ENCODE assay signal across 8 cellular contexts in the genomic region with DNA sequence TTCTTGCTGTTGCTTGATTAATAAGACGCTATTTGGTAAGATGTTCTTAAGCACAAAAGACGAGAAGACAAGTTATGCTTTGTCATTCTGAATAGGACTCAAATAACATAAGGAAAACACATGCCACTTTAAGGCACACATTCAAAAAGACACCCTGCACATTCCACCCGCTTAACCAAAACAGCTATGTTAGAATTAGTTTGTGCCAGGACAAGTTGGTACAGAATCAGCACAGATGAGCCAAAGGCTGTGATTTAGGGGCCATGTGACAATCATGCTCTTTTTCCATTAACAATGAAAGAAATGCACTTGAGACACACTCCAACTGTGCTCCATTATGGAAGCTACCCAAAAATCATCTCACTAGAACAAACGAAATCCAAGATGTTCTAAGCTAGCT. TPM values are rescaled to one million over a fixed set of nuclear protein-coding genes. Genes with fewer than 3 reads are reported as not detected.
DNase-seq lines count a peak whose midpoint lies in the region; ATAC-seq and TF ChIP-seq lines count a peak whose summit lies in the region.

No MANE protein-coding gene starts in this region.

- H3K27ac ChIP-seq in OCI-LY1 (ENCODE audit: low read depth, low read length, poor library complexity, severe bottlenecking): peak overlapping the region; percentile 49

- H4K20me1 ChIP-seq in OCI-LY1 (ENCODE audit: insufficient read depth, low read length): peaks cover 6% of the 10 kb centered on the region; the same call in 1 of the 2 replicates

- H3K79me2 ChIP-seq in OCI-LY1 (ENCODE audit: insufficient read depth, low read length): peaks cover 79% of the 10 kb centered on the region

- DNase-seq in epithelial cell of proximal tubule (ENCODE audit: low read depth) (no peak), retinal pigment epithelial cell (ENCODE audit: low read depth) (no peak), mucosa of gallbladder (ENCODE audit: low spot score) (no peak)
- DNase-seq in activated CD8-positive, alpha-beta memory T cell treated with anti-CD3 and anti-CD28 coated beads, Interleukin-2, amount 50 U/mL, for 4 hours: no peak

- H3K27me3 ChIP-seq in OCI-LY1 (ENCODE audit: insufficient read depth, low read length): no peaks in the 10 kb centered on the region

- peaks cover 84% of the 10 kb centered on the region for H3K4me1 ChIP-seq in OCI-LY1 (ENCODE audit: insufficient read depth, low read length, severe bottlenecking)

- H3K4me3 ChIP-seq in GM08714 (ENCODE audit: low read length) (peak overlapping the region; percentile 8; the same call in 1 of the 2 replicates), OCI-LY1 (ENCODE audit: low read depth, low read length, poor library complexity, severe bottlenecking) (peak overlapping the region; percentile 96), epithelial cell of proximal tubule (ENCODE audit: low read depth, low read length) (peak overlapping the region; percentile 9), retinal pigment epithelial cell (ENCODE audit: low read length) (peak overlapping the region; percentile 24)

- peaks cover 44% of the 10 kb centered on the region for H3K36me3 ChIP-seq in OCI-LY1 (ENCODE audit: insufficient read depth, low read length)

- ATAC-seq in GM18867 (IDR thresholded peaks at IDR 0.05; ENCODE audit: unreplicated experiment) (no peak), HG03469 (IDR thresholded peaks at IDR 0.05; ENCODE audit: unreplicated experiment) (no peak)

- no peak overlapping the region for H2AFZ ChIP-seq in OCI-LY1 (ENCODE audit: low read length)

- TF ChIP-seq CTCF in OCI-LY1 (IDR thresholded peaks at IDR 0.05; ENCODE audit: low read length): no peak
- no peak for TF ChIP-seq CTCF in epithelial cell of proximal tubule (conservative IDR thresholded peaks at IDR 0.05; ENCODE audit: low read depth, low read length)
- no peak for TF ChIP-seq CTCF in retinal pigment epithelial cell (conservative IDR thresholded peaks at IDR 0.05; ENCODE audit: low read depth, low read length)

- H3F3A ChIP-seq in OCI-LY1 (ENCODE audit: insufficient read depth, low read length): no peaks in the 10 kb centered on the region

- peak overlapping the region; percentile 38; the same call in 1 of the 2 replicates for H3K9ac ChIP-seq in OCI-LY1 (ENCODE audit: low read length)

- no peaks in the 10 kb centered on the region for H3K9me2 ChIP-seq in OCI-LY1 (ENCODE audit: low read depth, low read length)

- peak overlapping the region; percentile 95 for H3K4me2 ChIP-seq in OCI-LY1 (ENCODE audit: low read length)

- no peaks in the 10 kb centered on the region for H3K9me3 ChIP-seq in OCI-LY1 (ENCODE audit: low read length)

RNA-seq across cellular contexts. Expression of gene STARD7, which starts 3.4 kb away (rescaled TPM):
- total RNA-seq in epithelial cell of proximal tubule: 99.2 and 143 TPM in 2 replicates
- total RNA-seq in mucosa of gallbladder: 117 TPM

RNA-seq across cellular contexts. Expression of gene DUSP2, which starts 60.0 kb away (rescaled TPM):
- total RNA-seq in epithelial cell of proximal tubule (4.4 and 5.4 TPM in 2 replicates), mucosa of gallbladder (11.3 TPM)

Comparison
In these comparisons a context has a peak if more than half of its experiments do, and no peak if none do; other contexts are left out.
1. H3K4me3 ChIP-seq: peak in every context shown above with its lines; median percentile 96 in OCI-LY1; 24 in retinal pigment epithelial cell; 9 in epithelial cell of proximal tubule; 8 in GM08714.